Comparison of ENCODE assay signal across 22 cellular contexts in the genomic region with DNA sequence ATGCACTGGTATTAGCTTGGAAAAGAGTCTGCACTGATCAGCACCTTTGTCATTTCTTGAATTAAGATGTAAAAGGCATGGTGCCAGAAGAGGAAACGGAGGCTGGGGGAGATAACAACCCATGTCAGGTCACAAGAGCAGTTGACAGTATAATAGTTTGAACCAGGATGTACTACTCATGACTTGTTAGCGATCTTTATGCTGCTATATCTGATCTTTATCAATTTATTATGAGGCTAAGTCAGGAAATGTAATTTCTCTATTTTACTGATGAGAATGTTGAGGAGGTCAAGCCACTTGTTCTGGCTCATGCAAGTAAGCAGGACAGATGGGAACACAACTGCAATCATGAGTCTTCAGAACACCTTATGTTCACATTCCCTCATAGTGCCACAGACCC.
"Had no signal": no experiment of that assay in that cellular context is flagged by ENCODE, and none has a peak within 500 bp of the region (broad histone marks: within the 10 kb centered on the region; RNA-seq: fewer than 3 reads in every experiment).

No MANE protein-coding gene starts in this region.

- H3K9me3 ChIP-seq: gastrocnemius medialis, mucosa of descending colon, neutrophil, right lobe of liver, stomach, tibial nerve, upper lobe of left lung had no signal

- H3K36me3 ChIP-seq: gastrocnemius medialis, neutrophil, right lobe of liver, stomach, upper lobe of left lung had no signal

- DNase-seq: cortex of kidney; dorsolateral prefrontal cortex; effector CD4-positive, alpha-beta T cell; foreskin fibroblast; gastrocnemius medialis; head of caudate nucleus; mucosa of descending colon; naive B cell; right lobe of liver; small intestine; stimulated activated CD4-positive, alpha-beta T cell treated with anti-CD3 and anti-CD28 coated beads, Interleukin-12 subunit alpha, Interleukin-12 subunit beta, amount 100 ng/mL, for 4 hours; stimulated activated CD4-positive, alpha-beta T cell treated with anti-CD3 and anti-CD28 coated beads, Interleukin-1b, Interleukin-23, amount 100 ng/mL, for 48 hours; stimulated activated CD4-positive, alpha-beta T cell treated with anti-CD3 and anti-CD28 coated beads, Interleukin-4, amount 100 ng/mL, for 1 hour; stimulated activated CD8-positive, alpha-beta memory T cell treated with anti-CD3 and anti-CD28 coated beads, Interleukin-4, amount 100 ng/mL, for 48 hours; stimulated activated naive CD4-positive, alpha-beta T cell; stomach; upper lobe of left lung had no signal

- H3K27ac ChIP-seq: dorsolateral prefrontal cortex, epithelial cell of prostate, gastrocnemius medialis, neutrophil, parathyroid adenoma, right lobe of liver, stomach, tibial nerve had no signal

- H3K4me1 ChIP-seq: gastrocnemius medialis, parathyroid adenoma, right lobe of liver had no signal

- H3K27me3 ChIP-seq: dorsolateral prefrontal cortex, gastrocnemius medialis, neutrophil, right lobe of liver, stomach, tibial nerve, upper lobe of left lung had no signal

- H3K4me3 ChIP-seq: dorsolateral prefrontal cortex, gastrocnemius medialis, lung, mucosa of descending colon, right lobe of liver, stomach, tibial nerve, upper lobe of left lung had no signal
